In genomic region chr14:76267322-76268012, GRCh38 we compare ENCODE assay signal across 8 cellular contexts.
DNase-seq lines count a peak whose midpoint lies in the region; ATAC-seq and TF ChIP-seq lines count a peak whose summit lies in the region.

No MANE protein-coding gene starts in this region.

- peak in 3 of 56 donors; percentile 9 to 16 (median 11) for TF ChIP-seq CTCF in dorsolateral prefrontal cortex (IDR thresholded peaks at IDR 0.05 in 54 of 56, conservative IDR thresholded peaks at IDR 0.05 in 2 of 56; ENCODE audit: low read depth in 1 of 56, partially characterized antibody in 56 of 56)
- TF ChIP-seq CTCF in lower leg skin (IDR thresholded peaks at IDR 0.05) = no peak

- no peak for ATAC-seq in HG02852 (IDR thresholded peaks at IDR 0.05; ENCODE audit: unreplicated experiment)

- DNase-seq in DMS 273 (lab: John Stamatoyannopoulos, UW; ENCODE audit: unreplicated experiment) (peak; percentile 79), M059J (ENCODE audit: low read depth) (peak; percentile 59), dorsolateral prefrontal cortex (peak in 8 of 10 donors; percentile 11 to 75 (median 40)), lower leg skin (ENCODE audit: low spot score in 2 of 2) (peak; percentile 21 to 88), HT-29 (ENCODE audit: low spot score) (no peak), NCI-H1436 treated with DMSO at 0.1 percent for 48 hours (lab: John Stamatoyannopoulos, UW) (no peak)

- peaks cover 0 to 16% (median 0%) of the 10 kb centered on the region in 45 donors for H3K27me3 ChIP-seq in dorsolateral prefrontal cortex
- H3K27me3 ChIP-seq in stomach smooth muscle (ENCODE audit: control insufficient read depth in 1 of 2, insufficient read depth in 2 of 2, low read length in 2 of 2) = peaks cover 0 to 7% of the 10 kb centered on the region in 2 donors

- TF ChIP-seq POLR2A in lower leg skin (IDR thresholded peaks at IDR 0.05) = no peak

- peak overlapping the region in 3 of 59 donors; percentile 18 to 53 (median 44) for H3K27ac ChIP-seq in dorsolateral prefrontal cortex
- H3K27ac ChIP-seq in stomach smooth muscle (ENCODE audit: low read length) = no peak overlapping the region

- H3K36me3 ChIP-seq in stomach smooth muscle (ENCODE audit: control insufficient read depth in 2 of 2, insufficient read depth in 2 of 2, low read length in 2 of 2) = no peaks in the 10 kb centered on the region

- H3K4me3 ChIP-seq in dorsolateral prefrontal cortex (peak overlapping the region; percentile 24 to 71 (median 52)), lower leg skin (ENCODE audit: low read depth, poor library complexity, severe bottlenecking) (no peak overlapping the region), stomach smooth muscle (ENCODE audit: low read length in 2 of 2) (peak overlapping the region; percentile 69 to 79)

- intact Hi-C loops in dorsolateral prefrontal cortex (cut with DNase I) (no loop called here), lower leg skin (cut with DNase I; ENCODE audit: low total_unique reads) (no loop called here)

- WGBS in lower leg skin, 2 donors = 22 to 41% methylated on average over 22 to 24 of the region's 24 CpGs

- H3K9ac ChIP-seq in stomach smooth muscle (ENCODE audit: low read length in 2 of 2) = peak overlapping the region; percentile 47 to 79

- H3K4me1 ChIP-seq in stomach smooth muscle (ENCODE audit: control insufficient read depth, insufficient read depth, low read length) = peaks cover 6% of the 10 kb centered on the region

- H3K9me3 ChIP-seq in stomach smooth muscle (ENCODE audit: control insufficient read depth in 2 of 2, low read length in 2 of 2) = no peaks in the 10 kb centered on the region

Comparison
In these comparisons a context has a peak if more than half of its experiments do, and no peak if none do; other contexts are left out.
1. DNase-seq: peak in DMS 273 (single experiment), M059J (single experiment), dorsolateral prefrontal cortex (8 of 10) and lower leg skin (2 of 2); none in HT-29 (single experiment) and NCI-H1436 treated with DMSO at 0.1 percent for 48 hours (single experiment).